8 cellular contexts compared by ENCODE assay signal in genomic region chr2:37324536-37324785, GRCh38. TPM values are rescaled to one million over a fixed set of nuclear protein-coding genes. Genes with fewer than 3 reads are reported as not detected.
DNase-seq lines count a peak whose midpoint lies in the region; ATAC-seq and TF ChIP-seq lines count a peak whose summit lies in the region.

No MANE protein-coding gene starts in this region.

- TF ChIP-seq CTCF in fibroblast of mammary gland (conservative IDR thresholded peaks at IDR 0.05; ENCODE audit: control insufficient read depth, insufficient read depth, low read depth, low read length) (no peak), omental fat pad (IDR thresholded peaks at IDR 0.05) (no peak)

- H3K36me3 Mint-ChIP-seq in stimulated activated naive CD8-positive, alpha-beta T cell treated with anti-CD3 and anti-CD28 coated beads, Interleukin-15, Interleukin-2, amounts not matched to agents 100 ng/mL and 50 ng/mL, for 24 hours (ENCODE audit: low read depth), result peaks cover 16% of the 10 kb centered on the region

- no peaks in the 10 kb centered on the region for H3K9me3 Mint-ChIP-seq in stimulated activated naive CD8-positive, alpha-beta T cell treated with anti-CD3 and anti-CD28 coated beads, Interleukin-15, Interleukin-2, amounts not matched to agents 100 ng/mL and 50 ng/mL, for 24 hours

- DNase-seq in stimulated activated naive CD8-positive, alpha-beta T cell treated with anti-CD3 and anti-CD28 coated beads, Interleukin-15, Interleukin-2, amounts not matched to agents 100 U/mL and 50 U/mL, for 24 hours, result no peak
- DNase-seq in T-helper 1 cell (peak in 3 of 5 donors; percentile 53 to 76 (median 69)), fibroblast of mammary gland (ENCODE audit: low read depth) (peak; percentile 59), omental fat pad (ENCODE audit: low spot score) (peak; percentile 41), cerebellar nuclear complex (lab: John Stamatoyannopoulos, UW) (no peak), kidney glomerular epithelial cell (lab: John Stamatoyannopoulos, UW) (no peak)

- peaks cover 19% of the 10 kb centered on the region for H3K27me3 Mint-ChIP-seq in stimulated activated naive CD8-positive, alpha-beta T cell treated with anti-CD3 and anti-CD28 coated beads, Interleukin-15, Interleukin-2, amounts not matched to agents 100 ng/mL and 50 ng/mL, for 24 hours

- H3K4me1 Mint-ChIP-seq in stimulated activated naive CD8-positive, alpha-beta T cell treated with anti-CD3 and anti-CD28 coated beads, Interleukin-15, Interleukin-2, amounts not matched to agents 100 ng/mL and 50 ng/mL, for 24 hours (ENCODE audit: low read depth), result peaks cover 50% of the 10 kb centered on the region

- no peak for ATAC-seq in stimulated activated naive CD8-positive, alpha-beta T cell treated with anti-CD3 and anti-CD28 coated beads, Interleukin-15, Interleukin-2, amounts not matched to agents 100 U/mL and 50 U/mL, for 24 hours
- ATAC-seq in omental fat pad (ENCODE audit: low FRiP score) (no peak), HG03108 (IDR thresholded peaks at IDR 0.05; ENCODE audit: unreplicated experiment) (no peak)

- no peak overlapping the region for H3K27ac Mint-ChIP-seq in stimulated activated naive CD8-positive, alpha-beta T cell treated with anti-CD3 and anti-CD28 coated beads, Interleukin-15, Interleukin-2, amounts not matched to agents 100 ng/mL and 50 ng/mL, for 24 hours

- peak overlapping the region; percentile 98 for H3K4me3 Mint-ChIP-seq in stimulated activated naive CD8-positive, alpha-beta T cell treated with anti-CD3 and anti-CD28 coated beads, Interleukin-15, Interleukin-2, amounts not matched to agents 100 ng/mL and 50 ng/mL, for 24 hours

- H3K4me3 ChIP-seq in fibroblast of mammary gland (ENCODE audit: control insufficient read depth, low read depth, low read length), result peak overlapping the region; percentile 87

RNA-seq across cellular contexts. Expression of gene PRKD3, which starts 0.2 kb away (rescaled TPM):
- 10 to 100 TPM; 26.4 to 68.3 (median 42.3) TPM for total RNA-seq in omental fat pad

RNA-seq across cellular contexts. Expression of gene QPCT, which starts 20.0 kb away (rescaled TPM):
- 10 to 100 TPM in 1 of 4 donors, 1 to 10 TPM in 3; 1.9 to 10.9 (median 5.3) TPM for total RNA-seq in omental fat pad

Comparison
In these comparisons a context has a peak if more than half of its experiments do, and no peak if none do; other contexts are left out.
1. DNase-seq: peak in T-helper 1 cell (3 of 5), fibroblast of mammary gland (single experiment) and omental fat pad (single experiment); none in stimulated activated naive CD8-positive, alpha-beta T cell treated with anti-CD3 and anti-CD28 coated beads, Interleukin-15, Interleukin-2, amounts not matched to agents 100 U/mL and 50 U/mL, for 24 hours (single experiment), cerebellar nuclear complex (0 of 2) and kidney glomerular epithelial cell (single experiment).